17 cellular contexts compared by ENCODE assay signal in genomic region chr17:79977161-79977631, GRCh38. TPM values are rescaled to one million over a fixed set of nuclear protein-coding genes. Genes with fewer than 3 reads are reported as not detected.
DNase-seq lines count a peak whose midpoint lies in the region; ATAC-seq and TF ChIP-seq lines count a peak whose summit lies in the region.
"Had no signal": no experiment of that assay in that cellular context is flagged by ENCODE, and none has a peak within 500 bp of the region (broad histone marks: within the 10 kb centered on the region; RNA-seq: fewer than 3 reads in every experiment).

No MANE protein-coding gene starts in this region.

- H3K9me3 Mint-ChIP-seq in Caco-2 (ENCODE audit: unreplicated experiment) (no peaks in the 10 kb centered on the region), endothelial cell (ENCODE audit: unreplicated experiment) (no peaks in the 10 kb centered on the region)
- H3K9me3 Mint-ChIP-seq: CD4-positive, alpha-beta T cell had no signal

- POLR2A ChIA-PET in Caco-2 (lab: Charles Lee), result no interaction called here

- H3K4me1 Mint-ChIP-seq in Caco-2 (ENCODE audit: low read depth, unreplicated experiment) (peaks cover 13% of the 10 kb centered on the region), T-helper 17 cell (no peaks in the 10 kb centered on the region), endothelial cell (ENCODE audit: unreplicated experiment) (peaks cover 9% of the 10 kb centered on the region)

- CTCF ChIA-PET in Caco-2 (lab: Charles Lee), result interaction anchor here (1.4 kb wide), 1 partner anchor 137 kb away, joined by 5 read pairs; no protein-coding TSS in a partner anchor

- H3K27me3 Mint-ChIP-seq in Caco-2 (ENCODE audit: insufficient read depth, unreplicated experiment) (no peaks in the 10 kb centered on the region), T-helper 17 cell (no peaks in the 10 kb centered on the region), endothelial cell (ENCODE audit: unreplicated experiment) (peaks cover 2% of the 10 kb centered on the region)
- H3K27me3 Mint-ChIP-seq: CD4-positive, alpha-beta T cell had no signal

- H3K4me1 ChIP-seq in Caco-2, result peaks cover 14% of the 10 kb centered on the region; the same call in 1 of the 2 replicates
- peaks cover 0 to 24% (median 3%) of the 10 kb centered on the region in 3 donors for H3K4me1 ChIP-seq in esophagus squamous epithelium

- TF ChIP-seq CTCF in Caco-2 (IDR thresholded peaks at IDR 0.05; ENCODE audit: insufficient read depth in 1 of 2, low read depth in 1 of 2, low read length in 1 of 2, severe bottlenecking in 1 of 2, unreplicated experiment in 1 of 2), result no peak
- no peak for TF ChIP-seq CTCF in endothelial cell (IDR thresholded peaks at IDR 0.05; ENCODE audit: unreplicated experiment)
- no peak for TF ChIP-seq CTCF in esophagus squamous epithelium (IDR thresholded peaks at IDR 0.05)

- 95% methylated on average over 8 of the region's 18 CpGs; no CpG with 5 or more reads in 1 of the 2 donors for WGBS in esophagus squamous epithelium, 2 donors

- ATAC-seq in T-helper 17 cell, result no peak
- ATAC-seq in HG03108 (IDR thresholded peaks at IDR 0.05; ENCODE audit: unreplicated experiment), result no peak
- ATAC-seq: HCT116 had no signal

- H3K9me3 ChIP-seq in Caco-2 (no peaks in the 10 kb centered on the region), T-helper 17 cell (ENCODE audit: control insufficient read depth, low read length, poor library complexity, severe bottlenecking) (no peaks in the 10 kb centered on the region), esophagus squamous epithelium (no peaks in the 10 kb centered on the region)

- no peak overlapping the region for H3K27ac ChIP-seq in esophagus squamous epithelium

- H3K27ac Mint-ChIP-seq in Caco-2 (ENCODE audit: unreplicated experiment) (peak overlapping the region; percentile 64), T-helper 17 cell (peak overlapping the region; percentile 14), endothelial cell (ENCODE audit: unreplicated experiment) (no peak overlapping the region)
- H3K27ac Mint-ChIP-seq: CD4-positive, alpha-beta T cell had no signal

- intact Hi-C loops in Caco-2 (cut with micrococcal nuclease; ENCODE audit: unreplicated experiment), result no loop called here
- intact Hi-C loops in posterior vena cava (cut with DNase I), result loop anchor here in 1 of 2 donors (10.0 kb wide), 1 partner anchor 592 kb away; no protein-coding TSS in a partner anchor
- intact Hi-C loops in esophagus squamous epithelium (cut with DNase I), result no loop called here

- H3K27me3 ChIP-seq in Caco-2 (replicated peaks; ENCODE audit: control insufficient read depth, insufficient read depth, low read length) (no peaks in the 10 kb centered on the region), esophagus squamous epithelium (no peaks in the 10 kb centered on the region)

- DNase-seq in Caco-2, result no peak
- no peak for DNase-seq in T-helper 17 cell
- DNase-seq in endothelial cell (ENCODE audit: low spot score), result no peak
- DNase-seq in posterior vena cava (ENCODE audit: low spot score), result peak; percentile 60
- DNase-seq in esophagus squamous epithelium (lab: John Stamatoyannopoulos, UW), result no peak
- DNase-seq in NCI-H2081 (lab: John Stamatoyannopoulos, UW), result no peak
- no peak for DNase-seq in DMS114 treated with DMSO at 0.1 percent for 48 hours (lab: John Stamatoyannopoulos, UW; ENCODE audit: unreplicated experiment)
- DNase-seq: Calu3; CD4-positive, alpha-beta T cell; NCI-H1105; NCI-H1694; NCI-H226; NCI-H69; NK-92 treated with Interleukin-12 subunit alpha and Interleukin-12 subunit beta, amount 100 ng/mL, for 24 hours; OCI-M1 had no signal

- no peak overlapping the region for H3K4me3 ChIP-seq in Caco-2 (ENCODE audit: low read depth, low read length)
- H3K4me3 ChIP-seq in esophagus squamous epithelium, result no peak overlapping the region

- H3K36me3 Mint-ChIP-seq in Caco-2 (ENCODE audit: insufficient read depth, unreplicated experiment) (no peaks in the 10 kb centered on the region), T-helper 17 cell (ENCODE audit: low read depth) (no peaks in the 10 kb centered on the region), endothelial cell (ENCODE audit: low read depth, unreplicated experiment) (peaks cover 9% of the 10 kb centered on the region)

- no peaks in the 10 kb centered on the region for H3K36me3 ChIP-seq in Caco-2 (ENCODE audit: control insufficient read depth, insufficient read depth, low read length)
- peaks cover 0 to 25% (median 0%) of the 10 kb centered on the region in 3 donors for H3K36me3 ChIP-seq in esophagus squamous epithelium

- BruUV-seq in Caco-2 (replicated peaks; lab: Mats Ljungman, UMichigan), result no TSS peak

- H3K4me3 Mint-ChIP-seq in Caco-2 (ENCODE audit: unreplicated experiment) (no peak overlapping the region), T-helper 17 cell (no peak overlapping the region), endothelial cell (ENCODE audit: unreplicated experiment) (peak overlapping the region; percentile 59)
- H3K4me3 Mint-ChIP-seq: CD4-positive, alpha-beta T cell had no signal

- TF ChIP-seq POLR2A in esophagus squamous epithelium (IDR thresholded peaks at IDR 0.05), result no peak

RNA-seq across cellular contexts. Expression of gene TBC1D16, which starts 58.5 kb away (rescaled TPM):
- total RNA-seq in Caco-2 (2022) (48.1 and 55.4 TPM in 2 replicates), T-helper 17 cell (1 to 10 TPM; 1.9 to 2.6 TPM), endothelial cell (ENCODE audit: unreplicated experiment) (126 TPM), posterior vena cava (10 to 100 TPM; 38.9 to 57.9 TPM), esophagus squamous epithelium (10 to 100 TPM in 2 of 4 donors, 1 to 10 TPM in 2; 6.4 to 20.2 (median 11.5) TPM)

RNA-seq across cellular contexts. Expression of gene CCDC40, which starts 59.2 kb away (rescaled TPM):
- total RNA-seq in Caco-2 (2022) (3.7 and 3.9 TPM in 2 replicates), T-helper 17 cell (1 to 10 TPM; 3.4 to 4.5 TPM), endothelial cell (ENCODE audit: unreplicated experiment) (7.7 TPM), posterior vena cava (10 to 100 TPM in 1 of 2 donors, 1 to 10 TPM in 1; 6.2 to 10.4 TPM), esophagus squamous epithelium (1 to 10 TPM in 3 of 4 donors, under 1 TPM in 1; 0.32 to 3.9 (median 2.1) TPM)
